In genomic region chrX:149540621-149541520, GRCh38 we compare ENCODE assay signal across 8 cellular contexts. TPM values are rescaled to one million over a fixed set of nuclear protein-coding genes. Genes with fewer than 3 reads are reported as not detected.
DNase-seq lines count a peak whose midpoint lies in the region; ATAC-seq and TF ChIP-seq lines count a peak whose summit lies in the region.

Gene EOLA1, plus strand, starts transcription at chrX:149541012. Its CDS starts 4,619 bp downstream, at chrX:149545631.

- TF ChIP-seq CTCF in WI38 (IDR thresholded peaks at IDR 0.05; ENCODE audit: low read depth, low read length) (no peak), mammary epithelial cell (conservative IDR thresholded peaks at IDR 0.05 in 1 of 2, IDR thresholded peaks at IDR 0.05 in 1 of 2; ENCODE audit: extremely low read depth in 1 of 2, insufficient read depth in 1 of 2, low read depth in 1 of 2, low read length in 2 of 2) (no peak), spleen (IDR thresholded peaks at IDR 0.05 in 8 of 11, conservative IDR thresholded peaks at IDR 0.05 in 3 of 11) (no peak)

- peaks cover 7% of the 10 kb centered on the region for H3K79me2 ChIP-seq in mammary epithelial cell (ENCODE audit: insufficient read depth, low read length)

- in situ Hi-C loops in ACHN (cut with HindIII; ENCODE audit: low pct_ligation_motif_present, low pct_unique_long_range_greater_than_20kb, low sequenced_read_pairs) (no loop called here), mammary epithelial cell (cut with MboI; ENCODE audit: low sequenced_read_pairs in 2 of 2) (no loop called here)

- no peaks in the 10 kb centered on the region for H4K20me1 ChIP-seq in mammary epithelial cell (ENCODE audit: insufficient read depth, low read length)

- H3K27me3 ChIP-seq in mammary epithelial cell (ENCODE audit: insufficient read depth, low read length), result no peaks in the 10 kb centered on the region
- no peaks in the 10 kb centered on the region for H3K27me3 ChIP-seq in spleen (replicated peaks in 1 of 7)

- peak within 1 kb of the TSS; percentile 79 for H2AFZ ChIP-seq in mammary epithelial cell (ENCODE audit: low read depth, low read length)

- no peaks in the 10 kb centered on the region for H3K36me3 ChIP-seq in mammary epithelial cell (ENCODE audit: insufficient read depth, low read length)
- H3K36me3 ChIP-seq in spleen, result peaks cover 0 to 8% (median 0%) of the 10 kb centered on the region in 6 donors

- H3K4me3 ChIP-seq in WI38 (ENCODE audit: low read depth, low read length) (peak within 1 kb of the TSS; percentile 76), mammary epithelial cell (replicated peaks in 1 of 3; ENCODE audit: insufficient read depth in 1 of 3, low read depth in 2 of 3, low read length in 3 of 3) (peak within 1 kb of the TSS; percentile 50 to 72 (median 70)), spleen (peak within 1 kb of the TSS; percentile 36 to 79 (median 54))

- DNase-seq in ACHN (peak; percentile 82), NCI-H2227 (lab: John Stamatoyannopoulos, UW; ENCODE audit: unreplicated experiment) (peak; percentile 95), mammary epithelial cell (peak; percentile 92), iris pigment epithelial cell (ENCODE audit: low read depth) (peak; percentile 97), spleen (peak; percentile 97)

- peak within 1 kb of the TSS; percentile 77 for H3K27ac ChIP-seq in mammary epithelial cell (ENCODE audit: insufficient read depth, low read depth, low read length)
- peak within 1 kb of the TSS; percentile 75 to 98 (median 94) for H3K27ac ChIP-seq in spleen

- peak; percentile 78 for ATAC-seq in GM18873 (IDR thresholded peaks at IDR 0.05; ENCODE audit: low FRiP score, unreplicated experiment)
- ATAC-seq in HG03139 (IDR thresholded peaks at IDR 0.05; ENCODE audit: unreplicated experiment), result peak; percentile 64

- dilution Hi-C loops in mammary epithelial cell (cut with HindIII; ENCODE audit: low sequenced_read_pairs), result no loop called here

- no peaks in the 10 kb centered on the region for H3K9me3 ChIP-seq in mammary epithelial cell (replicated peaks; ENCODE audit: insufficient read depth, low read length)
- H3K9me3 ChIP-seq in spleen, result no peaks in the 10 kb centered on the region

- peak; percentile 10 to 52 (median 28) for TF ChIP-seq POLR2A in spleen (IDR thresholded peaks at IDR 0.05)

- peak within 1 kb of the TSS; percentile 74 for H3K9ac ChIP-seq in mammary epithelial cell (ENCODE audit: insufficient read depth, low read length)

- CTCF ChIA-PET in mammary epithelial cell (lab: Charles Lee; ENCODE audit: low non-redundant PET), result interaction anchor here (0.6 to 1.3 kb wide), 3 partner anchors 35 to 489 kb away, joined by 3 to 17 read pairs (median 4); partner anchors contain the start of gene EOLA2

- H3K4me1 ChIP-seq in mammary epithelial cell (ENCODE audit: insufficient read depth, low read length) (peaks cover 6% of the 10 kb centered on the region), spleen (peaks cover 0 to 12% (median 9%) of the 10 kb centered on the region in 6 donors)

- BruUV-seq in mammary epithelial cell (replicated peaks; lab: Mats Ljungman, UMichigan), result no TSS peak

- intact Hi-C loops in mammary epithelial cell (cut with micrococcal nuclease) (no loop called here), spleen (cut with DNase I; ENCODE audit: low total_unique reads) (no loop called here)

- H3K4me2 ChIP-seq in mammary epithelial cell (ENCODE audit: insufficient read depth, low read depth, low read length), result peak within 1 kb of the TSS; percentile 94

- 63% methylated on average over 32 of the region's 71 CpGs for WGBS in mammary epithelial cell (ENCODE audit: low coverage, missing lambda C conversion rate)
- 0 to 63% (median 0%) methylated on average over 9 to 71 of the region's 71 CpGs for WGBS in spleen, 5 donors

RNA-seq across cellular contexts. Expression of gene EOLA1, which starts in this region (rescaled TPM):
- total RNA-seq in mammary epithelial cell (10 to 100 TPM in 1 of 2 donors, 1 to 10 TPM in 1; 8.8 to 10.7 TPM), spleen (10 to 100 TPM; 17.6 to 37.8 (median 24.1) TPM)
- polyA plus RNA-seq in mammary epithelial cell (9.8 TPM), spleen (10 to 100 TPM; 23.8 to 32.0 (median 28.4) TPM)
- 0.52 TPM for polyA minus RNA-seq in mammary epithelial cell

Comparison
In these comparisons a context has a peak if more than half of its experiments do, and no peak if none do; other contexts are left out.
1. Peak in every context shown above with its lines: DNase-seq, ATAC-seq, H3K4me3 ChIP-seq and H3K27ac ChIP-seq.